In the genomic region with DNA sequence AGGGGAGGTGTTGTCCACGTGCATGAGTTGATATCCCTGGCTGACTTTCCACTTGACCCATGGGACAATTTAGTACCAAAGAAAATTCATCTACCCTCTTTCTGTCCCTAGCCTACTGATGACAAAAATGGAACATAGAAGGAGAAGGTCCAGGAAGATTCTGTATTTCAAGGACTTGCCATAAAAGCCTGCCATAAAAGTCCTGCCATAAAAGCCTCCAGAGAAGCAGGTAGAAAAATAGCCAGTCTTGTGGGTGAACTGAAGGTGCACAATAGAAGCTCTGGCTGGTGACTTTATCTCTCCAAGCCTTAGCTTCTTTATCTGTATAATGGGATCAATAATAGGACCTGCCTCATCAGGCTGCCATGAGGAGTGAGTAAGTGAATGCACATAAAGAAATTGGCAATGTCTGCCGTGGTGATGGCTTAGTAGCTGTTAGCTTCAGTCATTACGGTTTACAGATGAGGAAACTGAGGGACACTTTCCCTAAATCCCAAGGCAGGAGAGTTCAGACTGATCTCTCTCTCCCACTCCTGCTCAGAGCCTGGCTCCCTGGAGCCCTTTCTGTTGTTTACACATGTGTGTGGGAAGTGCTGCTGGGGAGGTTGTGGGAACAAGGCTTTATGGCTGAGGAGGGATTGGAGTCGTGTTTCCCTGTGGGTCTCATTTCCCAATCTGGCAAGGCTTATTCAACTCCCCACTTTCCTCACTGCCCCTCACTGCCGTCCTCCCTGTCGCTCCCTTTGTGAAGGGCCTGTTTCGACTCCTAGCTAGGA, we compare ENCODE assay signal across 7 cellular contexts.
DNase-seq lines count a peak whose midpoint lies in the region; ATAC-seq and TF ChIP-seq lines count a peak whose summit lies in the region.
"Not testable (repeated sequence)": the region's sequence is repeated elsewhere in the genome, so short reads cannot be mapped to it uniquely, and the experiment has no call there.

No MANE protein-coding gene starts in this region.

- H3K4me3 ChIP-seq in HEK293 (ENCODE audit: low read depth, low read length); right cardiac atrium (ENCODE audit: low read length); liver (ENCODE audit: low read depth in 1 of 3, low read length in 3 of 3); psoas muscle; upper lobe of right lung: not testable (repeated sequence)

- ATAC-seq in Right ventricle myocardium inferior, result peak; percentile 60
- peak; percentile 25 to 60 for ATAC-seq in right cardiac atrium
- peak; percentile 82 for ATAC-seq in left colon
- ATAC-seq in psoas muscle, result peak in 3 of 4 donors; percentile 37 to 46 (median 43)
- peak; percentile 8 for ATAC-seq in upper lobe of right lung

- not testable (repeated sequence) for H3K27ac ChIP-seq in HEK293 (ENCODE audit: extremely low read depth, low read depth, low read length); right cardiac atrium (ENCODE audit: low read length); liver (ENCODE audit: low read depth in 1 of 2, low read length in 2 of 2); psoas muscle; upper lobe of right lung

- not testable (repeated sequence) for DNase-seq in Right ventricle myocardium inferior (ENCODE audit: missing footprints); left colon; psoas muscle; upper lobe of right lung
- peak in 1 of 3 donors; percentile 54 for DNase-seq in right cardiac atrium

- H3K4me1 ChIP-seq in HEK293 (ENCODE audit: control insufficient read depth, insufficient read depth, low read length); right cardiac atrium (ENCODE audit: control insufficient read depth, insufficient read depth, low read length); psoas muscle; upper lobe of right lung: not testable (repeated sequence)
- H3K4me1 ChIP-seq in liver (ENCODE audit: control insufficient read depth in 4 of 4, insufficient read depth in 4 of 4, low read length in 3 of 4), result peaks cover 2 to 43% (median 32%) of the 10 kb centered on the region in 4 donors

- intact Hi-C loops in Right ventricle myocardium inferior (cut with DNase I); right cardiac atrium (cut with DNase I); left colon (cut with DNase I, micrococcal nuclease); psoas muscle (cut with DNase I); upper lobe of right lung (cut with DNase I): not testable (repeated sequence)

- not testable (repeated sequence) for H3K27me3 ChIP-seq in right cardiac atrium (ENCODE audit: control insufficient read depth, insufficient read depth); liver (ENCODE audit: control insufficient read depth in 4 of 4, insufficient read depth in 4 of 4, low read length in 3 of 4); upper lobe of right lung
- peaks cover 0 to 11% (median 0%) of the 10 kb centered on the region in 3 donors for H3K27me3 ChIP-seq in psoas muscle (ENCODE audit: insufficient read depth in 3 of 3, low read length in 2 of 3)

- 65% methylated on average over 7 of the region's 7 CpGs for WGBS in right cardiac atrium
- WGBS in liver, result 90% methylated on average over 7 of the region's 7 CpGs
- WGBS in psoas muscle, 3 donors, result 68 to 79% (median 76%) methylated on average over 7 of the region's 7 CpGs

- not testable (repeated sequence) for TF ChIP-seq RAD21 in liver (IDR thresholded peaks at IDR 0.05)

- H3K9me3 ChIP-seq in HEK293 (ENCODE audit: control insufficient read depth, insufficient read depth, low read depth, low read length); right cardiac atrium (ENCODE audit: control insufficient read depth, low read length); liver (ENCODE audit: control insufficient read depth in 4 of 4, low read length in 3 of 4); psoas muscle; upper lobe of right lung: not testable (repeated sequence)

- not testable (repeated sequence) for H3K9ac ChIP-seq in liver (ENCODE audit: low read depth in 1 of 2, low read length in 2 of 2)

- not testable (repeated sequence) for H3K36me3 ChIP-seq in HEK293 (ENCODE audit: control insufficient read depth in 2 of 2, insufficient read depth in 1 of 2, low read length in 2 of 2); liver (ENCODE audit: control insufficient read depth in 4 of 4, insufficient read depth in 3 of 4, low read depth in 1 of 4, low read length in 3 of 4); psoas muscle (ENCODE audit: insufficient read depth in 1 of 2, low read depth in 1 of 2); upper lobe of right lung

- TF ChIP-seq CTCF in HEK293 (tag by site-specific recombination; IDR thresholded peaks at IDR 0.05); liver (IDR thresholded peaks at IDR 0.05; ENCODE audit: low read depth, low read length, missing input control); psoas muscle (IDR thresholded peaks at IDR 0.05); upper lobe of right lung (IDR thresholded peaks at IDR 0.05): not testable (repeated sequence)

- CTCF ChIA-PET in HEK293 (lab: Yijun Ruan, JAX), result not testable (repeated sequence)

- POLR2A ChIA-PET in HEK293 (lab: Yijun Ruan, JAX), result not testable (repeated sequence)

TF ChIP-seq in HEK293, 187 proteins besides CTCF, POLR2A, EP300 and RAD21:
- peak; percentile 82 for TF ChIP-seq EGR2 (tag by site-specific recombination; IDR thresholded peaks at IDR 0.05; ENCODE audit: low read depth)
- TF ChIP-seq ZFHX2 (tag by site-specific recombination; conservative IDR thresholded peaks at IDR 0.05), result peak; percentile 78

TF ChIP-seq in liver, 16 proteins besides CTCF, POLR2A, EP300 and RAD21:
- TF ChIP-seq FOXA2 (IDR thresholded peaks at IDR 0.05), result peak; percentile 45

Comparison
In these comparisons a context has a peak if more than half of its experiments do, and no peak if none do; other contexts are left out.
1. ATAC-seq: peak in every context shown above with its lines; median percentile 82 in left colon; 60 in Right ventricle myocardium inferior; 43 in psoas muscle; 42 in right cardiac atrium; 8 in upper lobe of right lung.